In genomic region chr10:35353805-35354204, GRCh38 we compare ENCODE assay signal across 10 cellular contexts. TPM values are rescaled to one million over a fixed set of nuclear protein-coding genes. Genes with fewer than 3 reads are reported as not detected.
DNase-seq lines count a peak whose midpoint lies in the region; ATAC-seq, FAIRE-seq and TF ChIP-seq lines count a peak whose summit lies in the region.
"Had no signal": no experiment of that assay in that cellular context is flagged by ENCODE, and none has a peak within 500 bp of the region (broad histone marks: within the 10 kb centered on the region; RNA-seq: fewer than 3 reads in every experiment).

No MANE protein-coding gene starts in this region.

- TF ChIP-seq EP300 in HepG2 (IDR thresholded peaks at IDR 0.05; ENCODE audit: low read depth in 2 of 2, low read length in 2 of 2) (no peak), HepG2 (CRISPR knock-in tag; IDR thresholded peaks at IDR 0.05; ENCODE audit: borderline replicate concordance) (no peak)

- no peak overlapping the region for H2AFZ ChIP-seq in HCT116 (ENCODE audit: low read depth, low read length, poor library complexity, severe bottlenecking)
- H2AFZ ChIP-seq in Loucy (ENCODE audit: low read length) = no peak overlapping the region
- H2AFZ ChIP-seq in HepG2 (ENCODE audit: low read length) = no peak overlapping the region

- no peaks in the 10 kb centered on the region for H3K9me3 Mint-ChIP-seq in naive thymus-derived CD4-positive, alpha-beta T cell

- no peak overlapping the region for H3K27ac ChIP-seq in HCT116 (ENCODE audit: low read depth, low read length)
- H3K27ac ChIP-seq in naive thymus-derived CD4-positive, alpha-beta T cell (ENCODE audit: low read depth, low read length) = no peak overlapping the region
- no peak overlapping the region for H3K27ac ChIP-seq in HepG2 (ENCODE audit: extremely low read length, insufficient read depth, low read length)

- POLR2A ChIA-PET in HCT116 (lab: Charles Lee) = no interaction called here
- POLR2A ChIA-PET in naive thymus-derived CD4-positive, alpha-beta T cell (lab: Charles Lee) = no interaction called here
- POLR2A ChIA-PET in HepG2 (lab: Yijun Ruan, JAX) = interaction anchor here (0.7 kb wide), 1 partner anchor 228 kb away, joined by 3 read pairs; no protein-coding TSS in a partner anchor

- RAD21 ChIA-PET in HCT116 (lab: Charles Lee; ENCODE audit: low non-redundant PET in 1 of 2, low total read pairs in 2 of 2, uncharacterized antibody in 2 of 2, unreplicated experiment in 2 of 2) = interaction anchor here in 1 of 2 experiments (0.7 kb wide), 1 partner anchor 22 kb away, joined by 4 read pairs; no protein-coding TSS in a partner anchor

- H4K20me1 ChIP-seq in HCT116 (ENCODE audit: insufficient read depth) (peaks cover 15% of the 10 kb centered on the region; the same call in 1 of the 2 replicates), Loucy (ENCODE audit: insufficient read depth, low read length, poor library complexity, severe bottlenecking) (peaks cover 67% of the 10 kb centered on the region), HepG2 (ENCODE audit: insufficient read depth, low read length) (peaks cover 8% of the 10 kb centered on the region)

- CTCF ChIA-PET in HCT116 (lab: Charles Lee) = no interaction called here
- CTCF ChIA-PET in naive thymus-derived CD4-positive, alpha-beta T cell (lab: Charles Lee) = interaction anchor here (0.9 kb wide), 1 partner anchor 162 kb away, joined by 3 read pairs; no protein-coding TSS in a partner anchor
- CTCF ChIA-PET in HepG2 (lab: Yijun Ruan, JAX; ENCODE audit: low intra/inter-chr PET ratio, low total read pairs) = no interaction called here

- H3K4me1 ChIP-seq in HCT116 (ENCODE audit: control insufficient read depth in 1 of 2, insufficient read depth in 2 of 2, low read length in 2 of 2) (peaks cover 13 to 14% of the 10 kb centered on the region in 2 experiments), Loucy (ENCODE audit: insufficient read depth, low read length, poor library complexity, severe bottlenecking) (peaks cover 84% of the 10 kb centered on the region), HepG2 (ENCODE audit: insufficient read depth, low read length) (peaks cover 69% of the 10 kb centered on the region)
- peaks cover 26 to 28% of the 10 kb centered on the region in 2 donors for H3K4me1 ChIP-seq in naive thymus-derived CD4-positive, alpha-beta T cell (ENCODE audit: control insufficient read depth in 2 of 2, insufficient read depth in 2 of 2, low read length in 2 of 2)

- peak; percentile 60 for ATAC-seq in GM18868 (IDR thresholded peaks at IDR 0.05; ENCODE audit: unreplicated experiment)
- 0 out of 2 replicates have a peak, but pooled peaks have one; percentile 6 for ATAC-seq in HCT116
- ATAC-seq in naive thymus-derived CD4-positive, alpha-beta T cell = no peak
- ATAC-seq in HepG2 = no peak

- H3K79me2 ChIP-seq in HCT116 (ENCODE audit: insufficient read depth, low read length) (peaks cover 95% of the 10 kb centered on the region), Loucy (ENCODE audit: insufficient read depth, low read length) (peaks cover 100% of the 10 kb centered on the region), HepG2 (ENCODE audit: insufficient read depth, low read length) (peaks cover 97% of the 10 kb centered on the region)

- H3K36me3 Mint-ChIP-seq in naive thymus-derived CD4-positive, alpha-beta T cell = peaks cover 0 to 13% (median 4%) of the 10 kb centered on the region in 5 donors

- intact Hi-C loops in HCT116 (cut with micrococcal nuclease) (no loop called here), HepG2 (cut with micrococcal nuclease; ENCODE audit: unreplicated experiment) (no loop called here)
- intact Hi-C loops in naive thymus-derived CD4-positive, alpha-beta T cell (cut with micrococcal nuclease) = loop anchor here in 1 of 2 donors (2.0 kb wide), 1 partner anchor 17 kb away; the partner anchor contains the start of gene CCNY

- no TSS peak for BruUV-seq in HCT116 (replicated peaks; lab: Mats Ljungman, UMichigan)
- BruUV-seq in HepG2 (replicated peaks; lab: Mats Ljungman, UMichigan) = no TSS peak

- no peak for TF ChIP-seq CTCF in HCT116 (IDR thresholded peaks at IDR 0.05 in 2 of 3, conservative IDR thresholded peaks at IDR 0.05 in 1 of 3; ENCODE audit: borderline replicate concordance in 1 of 3, insufficient read depth in 1 of 3, low read depth in 2 of 3, low read length in 2 of 3)
- TF ChIP-seq CTCF in Loucy (conservative IDR thresholded peaks at IDR 0.05; ENCODE audit: low read length) = no peak
- TF ChIP-seq CTCF in HepG2 (CRISPR knock-in tag; IDR thresholded peaks at IDR 0.05) = no peak

- H3K36me3 ChIP-seq in HCT116 (ENCODE audit: control insufficient read depth in 1 of 2, insufficient read depth in 2 of 2, low read length in 2 of 2) (no peaks in the 10 kb centered on the region), Loucy (ENCODE audit: insufficient read depth, low read length) (peaks cover 3% of the 10 kb centered on the region; the same call in 1 of the 2 replicates), HepG2 (replicated peaks in 1 of 2; ENCODE audit: control insufficient read depth in 1 of 2, insufficient read depth in 2 of 2, low read length in 2 of 2) (no peaks in the 10 kb centered on the region; a peak in 1 of 5 replicates)
- no peaks in the 10 kb centered on the region for H3K36me3 ChIP-seq in naive thymus-derived CD4-positive, alpha-beta T cell (ENCODE audit: control insufficient read depth in 2 of 3, insufficient read depth in 3 of 3, low read length in 3 of 3)

- peak overlapping the region in 7 of 10 donors; percentile 2 to 62 (median 42) for H3K4me3 Mint-ChIP-seq in naive thymus-derived CD4-positive, alpha-beta T cell

- no peak for TF ChIP-seq RAD21 in HCT116 (IDR thresholded peaks at IDR 0.05; ENCODE audit: low read depth)
- no peak for TF ChIP-seq RAD21 in HepG2 (CRISPR knock-in tag; IDR thresholded peaks at IDR 0.05)

- no peak for TF ChIP-seq POLR2A in HCT116 (IDR thresholded peaks at IDR 0.05; ENCODE audit: borderline replicate concordance, extremely low read depth, insufficient read depth, insufficient read length)
- TF ChIP-seq POLR2A in HepG2 (IDR thresholded peaks at IDR 0.05; ENCODE audit: insufficient read depth in 1 of 2, low read depth in 2 of 2, low read length in 2 of 2) = no peak

- peak overlapping the region; percentile 35 for H3K4me2 ChIP-seq in HCT116 (ENCODE audit: low read length)
- peak overlapping the region; percentile 78 for H3K4me2 ChIP-seq in Loucy (ENCODE audit: low read depth, low read length, poor library complexity, severe bottlenecking)
- no peak overlapping the region for H3K4me2 ChIP-seq in HepG2 (ENCODE audit: low read depth, low read length)

- peaks cover 75 to 100% (median 96%) of the 10 kb centered on the region in 7 donors for H3K4me1 Mint-ChIP-seq in naive thymus-derived CD4-positive, alpha-beta T cell

- H3F3A ChIP-seq in Loucy (ENCODE audit: low read depth) = no peaks in the 10 kb centered on the region

- H3K27me3 ChIP-seq in HCT116 (ENCODE audit: insufficient read depth, low read length) (no peaks in the 10 kb centered on the region), Loucy (ENCODE audit: insufficient read depth, low read length, poor library complexity, severe bottlenecking) (no peaks in the 10 kb centered on the region), HepG2 (ENCODE audit: control insufficient read depth in 1 of 2, insufficient read depth in 2 of 2, low read length in 2 of 2) (no peaks in the 10 kb centered on the region)
- no peaks in the 10 kb centered on the region for H3K27me3 ChIP-seq in naive thymus-derived CD4-positive, alpha-beta T cell (ENCODE audit: control insufficient read depth in 2 of 2, insufficient read depth in 2 of 2, low read length in 2 of 2)

- no peaks in the 10 kb centered on the region for H3K27me3 Mint-ChIP-seq in naive thymus-derived CD4-positive, alpha-beta T cell

- in situ Hi-C loops in HepG2 (cut with HindIII; ENCODE audit: extremely low pct_ligation_motif_present, low pct_unique_long_range_greater_than_20kb) = no loop called here

- H3K4me3 ChIP-seq in HCT116 (replicated peaks in 1 of 2; ENCODE audit: low read depth in 1 of 2, low read length in 2 of 2) (no peak overlapping the region), Loucy (ENCODE audit: low read length, poor library complexity, severe bottlenecking) (peak overlapping the region; percentile 61), HepG2 (replicated peaks in 1 of 3; ENCODE audit: insufficient read depth in 1 of 3, low read depth in 2 of 3, low read length in 3 of 3) (no peak overlapping the region)
- H3K4me3 ChIP-seq in naive thymus-derived CD4-positive, alpha-beta T cell (ENCODE audit: low read length) = no peak overlapping the region

- no peaks in the 10 kb centered on the region for H3K9me3 ChIP-seq in HCT116 (ENCODE audit: control insufficient read depth in 1 of 2, insufficient read depth in 1 of 2, low read depth in 1 of 2, low read length in 2 of 2)
- H3K9me3 ChIP-seq in Loucy (ENCODE audit: insufficient read depth, low read depth, low read length) = no peaks in the 10 kb centered on the region
- no peaks in the 10 kb centered on the region for H3K9me3 ChIP-seq in naive thymus-derived CD4-positive, alpha-beta T cell (ENCODE audit: control insufficient read depth in 2 of 3, low read length in 3 of 3)
- H3K9me3 ChIP-seq in HepG2 (ENCODE audit: low read length) = no peaks in the 10 kb centered on the region

- no peak overlapping the region for H3K9ac ChIP-seq in HCT116 (ENCODE audit: low read length)
- H3K9ac ChIP-seq in Loucy (ENCODE audit: low read depth, low read length, poor library complexity, severe bottlenecking) = peak overlapping the region; percentile 48
- no peak overlapping the region for H3K9ac ChIP-seq in HepG2 (ENCODE audit: insufficient read depth, low read depth, low read length)

- no peaks in the 10 kb centered on the region for H3K9me2 ChIP-seq in HCT116 (ENCODE audit: insufficient read depth)
- H3K9me2 ChIP-seq in Loucy (replicated peaks; ENCODE audit: low read depth, low read length) = no peaks in the 10 kb centered on the region

- WGBS in HepG2 (ENCODE audit: low lambda C conversion rate) = 100% methylated on average over 1 of the region's 1 CpG

- no peak for FAIRE-seq in RCC 7860 (lab: Jason Lieb, UNC)
- no peak for FAIRE-seq in HepG2 (lab: Jason Lieb, UNC)

- DNase-seq in HCT116 (ENCODE audit: low read depth, low spot score) = no peak
- no peak for DNase-seq in naive thymus-derived CD4-positive, alpha-beta T cell
- DNase-seq in AG08395 (ENCODE audit: low spot score) = no peak
- no peak for DNase-seq in RCC 7860 (ENCODE audit: low spot score)
- no peak for DNase-seq in DMS 273 (lab: John Stamatoyannopoulos, UW; ENCODE audit: unreplicated experiment)
- DNase-seq in HepG2 (ENCODE audit: low spot score) = no peak
- DNase-seq: activated CD8-positive, alpha-beta memory T cell treated with anti-CD3 and anti-CD28 coated beads for 24 hours; effector memory CD4-positive, alpha-beta T cell had no signal

- peak overlapping the region in 2 of 9 donors; percentile 19 to 68 for H3K27ac Mint-ChIP-seq in naive thymus-derived CD4-positive, alpha-beta T cell

RNA-seq across cellular contexts. Expression of gene CCNY, which starts 17.5 kb away (rescaled TPM):
- total RNA-seq in HCT116 (2021; ENCODE audit: unreplicated experiment) (62.2 TPM), HepG2 (2016; rRNA removed; fragmentation: Illumina TruSeq; extraction: Trizol) (54.7 and 63.6 TPM in 2 replicates)
- 40.6 and 42.8 TPM in 2 replicates for polyA plus RNA-seq in HCT116 (2012)
- 10 to 100 TPM; 52.3 to 91.9 (median 68.3) TPM for total RNA-seq in naive thymus-derived CD4-positive, alpha-beta T cell
- polyA plus RNA-seq in naive thymus-derived CD4-positive, alpha-beta T cell = 10 to 100 TPM; 11.6 to 13.0 TPM
- total RNA-seq in HepG2 (2016; cell fraction: cytosol; rRNA removed; fragmentation: Illumina TruSeq; extraction: Trizol; ENCODE audit: low read depth) = 18.1 and 25.9 TPM in 2 replicates
- total RNA-seq in HepG2 (2016; cell fraction: insoluble cytoplasmic fraction; rRNA removed; fragmentation: Illumina TruSeq; extraction: Trizol) = 53.9 and 58.9 TPM in 2 replicates
- 49.7 and 54.2 TPM in 2 replicates for total RNA-seq in HepG2 (2016; cell fraction: membrane; rRNA removed; fragmentation: Illumina TruSeq; extraction: Trizol)
- total RNA-seq in HepG2 (2016; cell fraction: nucleus; rRNA removed; fragmentation: Illumina TruSeq; extraction: Trizol) = 31.8 and 32.4 TPM in 2 replicates
- 46.4 and 48.2 TPM in 2 replicates for polyA plus RNA-seq in HepG2 (2011; rRNA removed)
- polyA plus RNA-seq in HepG2 (2011; cell fraction: cytosol; rRNA removed) = 27.7 and 34.1 TPM in 2 replicates
- 12.4 and 14.5 TPM in 2 replicates for polyA plus RNA-seq in HepG2 (2011; cell fraction: nucleus; rRNA removed)
- 49.5 and 71.9 TPM in 2 replicates for polyA plus RNA-seq in HepG2 (2012)
- polyA plus RNA-seq in HepG2 (2016; cell fraction: cytosol; fragmentation: Illumina TruSeq; extraction: Trizol; ENCODE audit: low read depth) = 25.8 and 27.0 TPM in 2 replicates
- 74.5 and 85.3 TPM in 2 replicates for polyA plus RNA-seq in HepG2 (2016; cell fraction: insoluble cytoplasmic fraction; fragmentation: Illumina TruSeq; extraction: Trizol; ENCODE audit: low read depth)
- 59.1 and 60.1 TPM in 2 replicates for polyA plus RNA-seq in HepG2 (2016; cell fraction: membrane; fragmentation: Illumina TruSeq; extraction: Trizol; ENCODE audit: low read depth)
- polyA plus RNA-seq in HepG2 (2016; cell fraction: nucleus; fragmentation: Illumina TruSeq; extraction: Trizol; ENCODE audit: insufficient read depth, low read depth) = 48.6 and 48.7 TPM in 2 replicates
- polyA minus RNA-seq in HepG2 (2011; rRNA and poly(A)+ RNA removed; ENCODE audit: low replicate concordance) = 42.9 and 44.3 TPM in 2 replicates
- polyA minus RNA-seq in HepG2 (2011; cell fraction: cytosol; rRNA and poly(A)+ RNA removed) = 25.1 and 33.3 TPM in 2 replicates
- 27.3 and 40.3 TPM in 2 replicates for polyA minus RNA-seq in HepG2 (2011; cell fraction: nucleus; rRNA and poly(A)+ RNA removed)

Comparison
In these comparisons a context has a peak if more than half of its experiments do, and no peak if none do; other contexts are left out.
1. ATAC-seq: peak in GM18868 (single experiment) and HCT116 (single experiment); none in naive thymus-derived CD4-positive, alpha-beta T cell (single experiment) and HepG2 (single experiment).